ENCODE assay signal across 22 cellular contexts in the genomic region with DNA sequence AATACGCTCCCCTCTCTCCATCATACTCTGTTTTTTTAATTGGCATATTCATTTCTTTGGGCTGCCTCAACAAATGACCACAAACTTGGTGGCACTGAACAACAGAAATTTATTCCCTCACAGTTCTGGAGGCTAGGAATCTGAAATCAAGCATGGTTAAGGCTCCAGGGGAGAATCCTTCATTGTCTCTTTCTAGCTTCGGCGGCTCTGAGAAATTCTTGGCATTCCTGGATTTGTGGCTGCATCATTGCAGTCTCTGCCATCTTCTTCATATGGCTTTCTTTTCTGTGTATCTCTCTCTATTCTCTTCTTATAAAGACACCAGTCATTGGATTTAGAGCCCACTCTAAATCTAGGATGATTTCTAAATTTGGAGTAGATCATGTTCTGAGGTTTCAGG. TPM values are rescaled to one million over a fixed set of nuclear protein-coding genes. Genes with fewer than 3 reads are reported as not detected.
"Had no signal": no experiment of that assay in that cellular context is flagged by ENCODE, and none has a peak within 500 bp of the region (broad histone marks: within the 10 kb centered on the region; RNA-seq: fewer than 3 reads in every experiment).

No MANE protein-coding gene starts in this region.

- DNase-seq: activated CD4-positive, CD25-positive, alpha-beta regulatory T cell treated with anti-CD3 and anti-CD28 coated beads, Interleukin-2, amount 50 U/mL, for 72 hours; activated naive CD4-positive, alpha-beta T cell treated with Interleukin-2 at 50 U/mL for 16 hours; activated T-cell treated with anti-CD3 and anti-CD28 coated beads for 4 hours; aorta; dorsolateral prefrontal cortex; esophagus squamous epithelium; glutamatergic neuron; hypothalamus; naive thymus-derived CD4-positive, alpha-beta T cell; stimulated activated CD4-positive, alpha-beta T cell treated with anti-CD3 and anti-CD28 coated beads, Interleukin-15, amount 100 ng/mL, for 24 hours; stimulated activated CD4-positive, alpha-beta T cell treated with anti-CD3 and anti-CD28 coated beads, Interleukin-4, amount 100 ng/mL, for 1 hour; stimulated activated naive CD4-positive, alpha-beta T cell treated with Interleukin-2 at 50 U/mL for 16 hours; substantia nigra had no signal

- ATAC-seq: activated T-helper 17 cell treated with anti-CD3 and anti-CD28 coated beads, Interleukin-2, amount 50 U/mL, for 72 hours; left lobe of liver; naive thymus-derived CD4-positive, alpha-beta T cell had no signal

- H3K4me3 ChIP-seq: dorsolateral prefrontal cortex, esophagus squamous epithelium, skin epidermis, tibial nerve, vagina had no signal

RNA-seq across cellular contexts. Expression of a gene that starts 10.9 kb away (rescaled TPM):
- total RNA-seq: activated CD8-positive, alpha-beta memory T cell treated with anti-CD3 and anti-CD28 coated beads for 36 hours; aorta; chondrocyte; esophagus squamous epithelium; fibroblast of villous mesenchyme; left lobe of liver; lung microvascular endothelial cell; tibial nerve had no signal
